Comparison of ENCODE assay signal across 1 cellular context in the genomic region with DNA sequence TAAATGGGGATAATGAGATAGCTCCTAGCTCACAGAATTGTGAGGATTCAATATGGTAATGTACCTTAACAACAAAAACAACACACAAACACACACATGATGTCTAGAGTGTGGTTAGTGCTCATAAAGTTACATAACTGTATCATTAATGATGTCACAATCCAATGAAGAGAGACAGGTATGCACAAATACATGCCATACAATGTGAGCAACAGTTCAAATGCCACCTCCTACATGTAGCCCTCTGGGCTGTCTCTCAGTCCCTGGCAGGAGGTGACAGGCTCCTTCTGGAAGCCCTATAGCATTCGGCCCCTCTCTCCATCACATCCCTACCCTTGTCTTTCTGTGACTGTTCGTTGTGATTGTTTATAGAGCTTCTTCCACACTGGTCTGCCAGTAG.
TF ChIP-seq lines count a peak whose summit lies in the region.

No MANE protein-coding gene starts in this region.

TF ChIP-seq in HCT116, 20 proteins besides CTCF, POLR2A, EP300 and RAD21 (continued from another document):
- TF ChIP-seq CBX3 (IDR thresholded peaks at IDR 0.05; ENCODE audit: low read depth) (no peak), CEBPB (IDR thresholded peaks at IDR 0.05; ENCODE audit: low read depth) (no peak), EGR1 (IDR thresholded peaks at IDR 0.05; ENCODE audit: low read depth) (no peak), ZNF274 (IDR thresholded peaks at IDR 0.05; ENCODE audit: low read depth, low read length) (no peak)
- TF ChIP-seq, protein P1, sequence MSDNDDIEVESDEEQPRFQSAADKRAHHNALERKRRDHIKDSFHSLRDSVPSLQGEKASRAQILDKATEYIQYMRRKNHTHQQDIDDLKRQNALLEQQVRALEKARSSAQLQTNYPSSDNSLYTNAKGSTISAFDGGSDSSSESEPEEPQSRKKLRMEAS (IDR thresholded peaks at IDR 0.05): no peak
TF ChIP-seq in HCT116: peak in this region for 0.
